In the genomic region with DNA sequence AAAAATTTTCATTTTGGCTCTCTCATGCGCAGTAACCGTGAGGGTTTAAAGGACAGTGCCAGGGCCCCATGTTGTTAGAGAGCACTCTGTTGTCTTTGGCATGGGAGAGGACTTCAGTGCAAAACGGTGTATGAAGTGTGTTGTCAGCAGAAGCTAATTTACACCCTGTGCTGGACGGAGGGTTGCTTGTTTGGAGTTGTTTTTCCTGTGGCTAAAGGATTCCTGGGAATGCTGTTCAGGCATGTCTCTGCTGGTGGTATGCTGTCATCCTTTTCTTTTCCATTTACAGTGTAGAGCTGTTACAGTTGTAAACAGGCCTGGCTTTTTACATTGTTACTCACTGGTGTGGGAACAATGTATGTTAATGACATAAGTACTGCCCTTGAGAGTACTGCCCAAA, we compare ENCODE assay signal across 11 cellular contexts.
DNase-seq lines count a peak whose midpoint lies in the region; ATAC-seq, FAIRE-seq and TF ChIP-seq lines count a peak whose summit lies in the region.
"Had no signal": no experiment of that assay in that cellular context is flagged by ENCODE, and none has a peak within 500 bp of the region (broad histone marks: within the 10 kb centered on the region; RNA-seq: fewer than 3 reads in every experiment).

No MANE protein-coding gene starts in this region.

- no peak for FAIRE-seq in GM12878 (lab: Jason Lieb, UNC)

- CTCF ChIA-PET in GM12878 (lab: Yijun Ruan, JAX): no interaction called here

- peak; percentile 24; the same call in 1 of the 3 replicates for ATAC-seq in GM12878
- no peak for ATAC-seq in left lung

- in situ Hi-C loops in HAP-1 (cut with MboI; ENCODE audit: low sequenced_read_pairs): no loop called here
- in situ Hi-C loops in GM12878 (cut with MboI): no loop called here
- in situ Hi-C loops in KBM-7 (cut with MboI; ENCODE audit: low pct_unique_long_range_greater_than_20kb, low sequenced_read_pairs): no loop called here

- no peak for TF ChIP-seq POLR2A in GM12878 (IDR thresholded peaks at IDR 0.05; ENCODE audit: low read depth, low read length)
- no peak for TF ChIP-seq POLR2A in sigmoid colon (IDR thresholded peaks at IDR 0.05)

- H2AFZ ChIP-seq in GM12878 (ENCODE audit: control insufficient read depth, low read depth, low read length): no peak overlapping the region

- no peaks in the 10 kb centered on the region for H3K79me2 ChIP-seq in GM12878 (ENCODE audit: control insufficient read depth, insufficient read depth, low read length)

- no peaks in the 10 kb centered on the region for H3K36me3 ChIP-seq in HAP-1 (replicated peaks)
- no peaks in the 10 kb centered on the region for H3K36me3 ChIP-seq in GM12878 (ENCODE audit: control insufficient read depth in 2 of 2, insufficient read depth in 2 of 2, low read length in 1 of 2)
- H3K36me3 ChIP-seq in right atrium auricular region: no peaks in the 10 kb centered on the region
- H3K36me3 ChIP-seq in sigmoid colon: no peaks in the 10 kb centered on the region
- H3K36me3 ChIP-seq in colonic mucosa: no peaks in the 10 kb centered on the region
- H3K36me3 ChIP-seq in left lung: no peaks in the 10 kb centered on the region

- BruUV-seq in GM12878 (replicated peaks; lab: Mats Ljungman, UMichigan): no TSS peak

- H3K9ac ChIP-seq in GM12878 (ENCODE audit: control insufficient read depth, insufficient read depth, low read length) (no peak overlapping the region), colonic mucosa (ENCODE audit: low read depth in 2 of 2, low read length in 2 of 2) (no peak overlapping the region)

- no peak for TF ChIP-seq RAD21 in GM12878 (IDR thresholded peaks at IDR 0.05; ENCODE audit: insufficient read depth, low read depth, low read length)

- no peak for TF ChIP-seq EP300 in GM12878 (IDR thresholded peaks at IDR 0.05; ENCODE audit: borderline replicate concordance in 1 of 2, control insufficient read depth in 1 of 2, low read depth in 2 of 2, low read length in 2 of 2)
- peak in 1 of 4 donors; percentile 15 for TF ChIP-seq EP300 in sigmoid colon (IDR thresholded peaks at IDR 0.05)

- no peaks in the 10 kb centered on the region for H4K20me1 ChIP-seq in GM12878 (ENCODE audit: control insufficient read depth, insufficient read depth)

- SMC1A ChIA-PET in GM12878 (lab: Charles Lee; ENCODE audit: uncharacterized antibody, unreplicated experiment): interaction anchor here (1.0 to 1.1 kb wide), 2 partner anchors 27 to 68 kb away, joined by 3 read pairs; no protein-coding TSS in a partner anchor

- RAD21 ChIA-PET in GM12878 (lab: Charles Lee; ENCODE audit: unreplicated experiment): no interaction called here

- POLR2A ChIA-PET in GM12878 (lab: Charles Lee): no interaction called here

- H3K4me3 ChIP-seq in HAP-1 (no peak overlapping the region), GM12878 (no peak overlapping the region), right atrium auricular region (no peak overlapping the region), sigmoid colon (no peak overlapping the region), colonic mucosa (no peak overlapping the region), left lung (no peak overlapping the region)
- H3K4me3 ChIP-seq: coronary artery had no signal

- H3K27ac ChIP-seq in GM12878 (ENCODE audit: control insufficient read depth, insufficient read depth): no peak overlapping the region
- H3K27ac ChIP-seq in right atrium auricular region: peak overlapping the region; percentile 1 to 55
- peak overlapping the region; percentile 33 to 75 (median 62) for H3K27ac ChIP-seq in sigmoid colon
- no peak overlapping the region for H3K27ac ChIP-seq in colonic mucosa
- H3K27ac ChIP-seq in left lung: no peak overlapping the region
- H3K27ac ChIP-seq: coronary artery had no signal

- no peak overlapping the region for H3K4me2 ChIP-seq in GM12878 (ENCODE audit: control insufficient read depth, insufficient read depth)

- H3K4me1 ChIP-seq in HAP-1 (peaks cover 6% of the 10 kb centered on the region), GM12878 (ENCODE audit: control insufficient read depth, insufficient read depth, low read length) (no peaks in the 10 kb centered on the region), right atrium auricular region (peaks cover 0 to 11% of the 10 kb centered on the region in 2 donors), sigmoid colon (peaks cover 0 to 25% (median 17%) of the 10 kb centered on the region in 4 donors), colonic mucosa (no peaks in the 10 kb centered on the region), left lung (no peaks in the 10 kb centered on the region)

- intact Hi-C loops in GM12878 (cut with micrococcal nuclease; ENCODE audit: unreplicated experiment): no loop called here
- intact Hi-C loops in sigmoid colon (cut with DNase I): no loop called here
- intact Hi-C loops in colonic mucosa (cut with DNase I): no loop called here
- intact Hi-C loops in left lung (cut with DNase I): no loop called here

- 72% methylated on average over 4 of the region's 4 CpGs for WGBS in GM12878 (ENCODE audit: insufficient coverage, insufficient replicate concordance, low lambda C conversion rate, missing lambda C conversion rate)
- 73 to 83% methylated on average over 4 of the region's 4 CpGs for WGBS in sigmoid colon, 2 donors

- H3K27me3 ChIP-seq in HAP-1 (ENCODE audit: low read depth) (no peaks in the 10 kb centered on the region), GM12878 (replicated peaks in 1 of 2; ENCODE audit: control insufficient read depth in 2 of 2, insufficient read depth in 2 of 2, low read length in 1 of 2) (no peaks in the 10 kb centered on the region), right atrium auricular region (no peaks in the 10 kb centered on the region), sigmoid colon (no peaks in the 10 kb centered on the region), colonic mucosa (no peaks in the 10 kb centered on the region), left lung (no peaks in the 10 kb centered on the region)

- TF ChIP-seq CTCF in GM12878 (IDR thresholded peaks at IDR 0.05 in 2 of 3, conservative IDR thresholded peaks at IDR 0.05 in 1 of 3; ENCODE audit: control insufficient read depth in 2 of 3, extremely low read depth in 1 of 3, insufficient read depth in 1 of 3, low read depth in 3 of 3, low read length in 3 of 3) (no peak), right atrium auricular region (IDR thresholded peaks at IDR 0.05) (no peak), sigmoid colon (IDR thresholded peaks at IDR 0.05) (no peak), colonic mucosa (IDR thresholded peaks at IDR 0.05) (no peak), left lung (IDR thresholded peaks at IDR 0.05) (no peak)

- DNase-seq in HAP-1 (ENCODE audit: low spot score in 2 of 2) (peak; percentile 38 to 57), GM12878 (ENCODE audit: low read depth, low spot score) (no peak), right atrium auricular region (ENCODE audit: low spot score) (no peak), sigmoid colon (no peak), KBM-7 (no peak), colonic mucosa (no peak), NCI-H146 treated with DMSO at 0.1 percent for 48 hours (lab: John Stamatoyannopoulos, UW; ENCODE audit: unreplicated experiment) (no peak), left lung (no peak)
- DNase-seq: DMS79, NCI-H146 had no signal

- H3K9me3 ChIP-seq in HAP-1 (no peaks in the 10 kb centered on the region; the same call in 1 of the 2 replicates), GM12878 (replicated peaks; ENCODE audit: control insufficient read depth, insufficient read depth, low read length) (no peaks in the 10 kb centered on the region), right atrium auricular region (no peaks in the 10 kb centered on the region), sigmoid colon (no peaks in the 10 kb centered on the region), colonic mucosa (no peaks in the 10 kb centered on the region), left lung (no peaks in the 10 kb centered on the region)

TF ChIP-seq in GM12878, 131 proteins besides CTCF, POLR2A, EP300 and RAD21 (continues in another document):
- TF ChIP-seq, protein P1, sequence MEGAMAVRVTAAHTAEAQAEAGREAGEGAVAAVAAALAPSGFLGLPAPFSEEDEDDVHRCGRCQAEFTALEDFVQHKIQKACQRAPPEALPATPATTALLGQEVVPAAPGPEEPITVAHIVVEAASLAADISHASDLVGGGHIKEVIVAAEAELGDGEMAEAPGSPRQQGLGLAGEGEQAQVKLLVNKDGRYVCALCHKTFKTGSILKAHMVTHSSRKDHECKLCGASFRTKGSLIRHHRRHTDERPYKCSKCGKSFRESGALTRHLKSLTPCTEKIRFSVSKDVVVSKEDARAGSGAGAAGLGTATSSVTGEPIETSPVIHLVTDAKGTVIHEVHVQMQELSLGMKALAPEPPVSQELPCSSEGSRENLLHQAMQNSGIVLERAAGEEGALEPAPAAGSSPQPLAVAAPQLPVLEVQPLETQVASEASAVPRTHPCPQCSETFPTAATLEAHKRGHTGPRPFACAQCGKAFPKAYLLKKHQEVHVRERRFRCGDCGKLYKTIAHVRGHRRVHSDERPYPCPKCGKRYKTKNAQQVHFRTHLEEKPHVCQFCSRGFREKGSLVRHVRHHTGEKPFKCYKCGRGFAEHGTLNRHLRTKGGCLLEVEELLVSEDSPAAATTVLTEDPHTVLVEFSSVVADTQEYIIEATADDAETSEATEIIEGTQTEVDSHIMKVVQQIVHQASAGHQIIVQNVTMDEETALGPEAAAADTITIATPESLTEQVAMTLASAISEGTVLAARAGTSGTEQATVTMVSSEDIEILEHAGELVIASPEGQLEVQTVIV (IDR thresholded peaks at IDR 0.05; ENCODE audit: borderline replicate concordance, partially characterized antibody): no peak
- TF ChIP-seq, protein P2, sequence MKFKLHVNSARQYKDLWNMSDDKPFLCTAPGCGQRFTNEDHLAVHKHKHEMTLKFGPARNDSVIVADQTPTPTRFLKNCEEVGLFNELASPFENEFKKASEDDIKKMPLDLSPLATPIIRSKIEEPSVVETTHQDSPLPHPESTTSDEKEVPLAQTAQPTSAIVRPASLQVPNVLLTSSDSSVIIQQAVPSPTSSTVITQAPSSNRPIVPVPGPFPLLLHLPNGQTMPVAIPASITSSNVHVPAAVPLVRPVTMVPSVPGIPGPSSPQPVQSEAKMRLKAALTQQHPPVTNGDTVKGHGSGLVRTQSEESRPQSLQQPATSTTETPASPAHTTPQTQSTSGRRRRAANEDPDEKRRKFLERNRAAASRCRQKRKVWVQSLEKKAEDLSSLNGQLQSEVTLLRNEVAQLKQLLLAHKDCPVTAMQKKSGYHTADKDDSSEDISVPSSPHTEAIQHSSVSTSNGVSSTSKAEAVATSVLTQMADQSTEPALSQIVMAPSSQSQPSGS (IDR thresholded peaks at IDR 0.05; ENCODE audit: low read length): no peak
- TF ChIP-seq, protein P3, sequence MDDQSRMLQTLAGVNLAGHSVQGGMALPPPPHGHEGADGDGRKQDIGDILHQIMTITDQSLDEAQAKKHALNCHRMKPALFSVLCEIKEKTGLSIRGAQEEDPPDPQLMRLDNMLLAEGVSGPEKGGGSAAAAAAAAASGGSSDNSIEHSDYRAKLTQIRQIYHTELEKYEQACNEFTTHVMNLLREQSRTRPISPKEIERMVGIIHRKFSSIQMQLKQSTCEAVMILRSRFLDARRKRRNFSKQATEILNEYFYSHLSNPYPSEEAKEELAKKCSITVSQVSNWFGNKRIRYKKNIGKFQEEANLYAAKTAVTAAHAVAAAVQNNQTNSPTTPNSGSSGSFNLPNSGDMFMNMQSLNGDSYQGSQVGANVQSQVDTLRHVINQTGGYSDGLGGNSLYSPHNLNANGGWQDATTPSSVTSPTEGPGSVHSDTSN (IDR thresholded peaks at IDR 0.05; ENCODE audit: insufficient replicate concordance, low read depth, low read length): no peak

Comparison
In these comparisons a context has a peak if more than half of its experiments do, and no peak if none do; other contexts are left out.
1. DNase-seq: peak in HAP-1 (2 of 2); none in GM12878 (single experiment), right atrium auricular region (single experiment), sigmoid colon (single experiment), KBM-7 (single experiment), colonic mucosa (single experiment), NCI-H146 treated with DMSO at 0.1 percent for 48 hours (single experiment) and left lung (0 of 2).
2. H3K27ac ChIP-seq: peak in right atrium auricular region (2 of 2) and sigmoid colon (4 of 4); none in GM12878 (single experiment), colonic mucosa (single experiment) and left lung (0 of 2).